In the genomic region with DNA sequence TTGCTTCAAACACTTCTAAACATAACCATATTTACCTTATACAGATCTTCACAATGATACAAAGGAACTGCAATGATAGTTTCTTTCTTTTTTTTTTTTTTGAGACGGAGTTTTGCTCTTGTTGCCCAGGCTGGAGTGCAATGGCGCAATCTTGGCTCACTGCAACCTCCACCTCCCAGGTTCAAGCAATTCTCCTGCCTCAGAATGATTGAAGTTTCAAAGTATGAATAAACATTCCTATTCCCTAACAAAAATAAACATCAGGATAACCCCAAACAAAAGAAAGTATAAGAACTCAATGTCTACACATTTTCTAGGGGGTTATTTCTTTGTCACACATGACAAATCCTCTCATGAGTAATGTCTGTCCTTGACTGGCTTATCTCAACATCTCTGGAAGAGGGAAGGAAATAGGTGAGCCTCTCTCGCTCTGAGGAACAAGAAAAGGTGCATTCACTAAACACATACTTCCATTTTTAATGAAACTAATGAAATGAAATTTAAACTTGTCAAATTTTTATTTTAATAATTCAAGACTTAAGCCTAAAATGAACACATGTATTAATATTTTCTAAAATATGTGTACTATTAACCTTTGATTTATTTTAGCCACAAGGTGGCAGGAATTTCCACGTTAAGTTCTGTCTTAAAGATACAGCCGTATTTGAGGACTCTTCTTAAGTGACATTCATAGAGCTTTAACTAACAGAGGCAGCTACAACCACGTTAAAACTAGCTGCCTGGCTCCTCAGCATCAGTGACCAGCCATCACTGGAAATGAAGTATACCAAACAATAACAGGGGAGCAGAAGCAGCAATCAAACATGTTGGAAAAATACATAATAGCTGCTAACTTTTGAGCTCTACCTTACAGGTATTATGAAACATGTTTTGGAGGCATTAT, we compare ENCODE assay signal across 9 cellular contexts. TPM values are rescaled to one million over a fixed set of nuclear protein-coding genes. Genes with fewer than 3 reads are reported as not detected.
DNase-seq lines count a peak whose midpoint lies in the region; ATAC-seq and TF ChIP-seq lines count a peak whose summit lies in the region.
"Had no signal": no experiment of that assay in that cellular context is flagged by ENCODE, and none has a peak within 500 bp of the region (broad histone marks: within the 10 kb centered on the region; RNA-seq: fewer than 3 reads in every experiment).

No MANE protein-coding gene starts in this region.

- H3K4me1 Mint-ChIP-seq in activated CD4-positive, alpha-beta T cell treated with anti-CD3 and anti-CD28 coated beads, Interleukin-2, amount 10 ng/mL, durations not matched to agents 24 days and 14 days: peaks cover 25% of the 10 kb centered on the region
- H3K4me1 Mint-ChIP-seq: central memory CD8-positive, alpha-beta T cell had no signal

- no peaks in the 10 kb centered on the region for H3K27me3 ChIP-seq in RWPE2 (ENCODE audit: insufficient read depth, poor library complexity, severe bottlenecking)

- TF ChIP-seq CTCF in RWPE2 (IDR thresholded peaks at IDR 0.05; ENCODE audit: poor library complexity, severe bottlenecking): peak; percentile 78

- H3K27me3 Mint-ChIP-seq in activated CD4-positive, alpha-beta T cell treated with anti-CD3 and anti-CD28 coated beads, Interleukin-2, amount 10 ng/mL, durations not matched to agents 24 days and 14 days: peaks cover 19% of the 10 kb centered on the region

- H3K4me3 Mint-ChIP-seq in activated CD4-positive, alpha-beta T cell treated with anti-CD3 and anti-CD28 coated beads, Interleukin-2, amount 10 ng/mL, durations not matched to agents 24 days and 14 days: peak overlapping the region; percentile 57
- H3K4me3 Mint-ChIP-seq: central memory CD8-positive, alpha-beta T cell had no signal

- no peak for DNase-seq in activated CD4-positive, alpha-beta T cell treated with anti-CD3 and anti-CD28 coated beads, Interleukin-2, amount 10 ng/mL, durations not matched to agents 24 days and 14 days
- no peak for DNase-seq in activated CD4-positive, alpha-beta T cell treated with anti-CD3 and anti-CD28 coated beads for 1 hour
- DNase-seq in RWPE2 (ENCODE audit: low spot score): no peak
- peak; percentile 46 for DNase-seq in glomerular visceral epithelial cell (ENCODE audit: extremely low spot score)
- DNase-seq in hippocampal formation (lab: John Stamatoyannopoulos, UW): no peak
- no peak for DNase-seq in left cardiac atrium

- intact Hi-C loops in activated CD4-positive, alpha-beta T cell treated with anti-CD3 and anti-CD28 coated beads, Interleukin-2, amount 10 ng/mL, durations not matched to agents 24 days and 14 days (cut with micrococcal nuclease): loop anchor here (1.0 to 5.0 kb wide), 10 partner anchors 16 to 660 kb away; a partner anchor contains a TSS
- intact Hi-C loops in left cardiac atrium (cut with DNase I): no loop called here

- no peaks in the 10 kb centered on the region for H3K9me3 Mint-ChIP-seq in activated CD4-positive, alpha-beta T cell treated with anti-CD3 and anti-CD28 coated beads, Interleukin-2, amount 10 ng/mL, durations not matched to agents 24 days and 14 days
- H3K9me3 Mint-ChIP-seq: central memory CD8-positive, alpha-beta T cell had no signal

- peak; percentile 65 for ATAC-seq in HG02870 (IDR thresholded peaks at IDR 0.05; ENCODE audit: unreplicated experiment)
- peak; percentile 92 for ATAC-seq in RWPE2 (ENCODE audit: low read depth)
- ATAC-seq in left cardiac atrium: no peak
- ATAC-seq in HG02970 (IDR thresholded peaks at IDR 0.05; ENCODE audit: low FRiP score, unreplicated experiment): no peak

- peak overlapping the region; percentile 76 for H3K27ac ChIP-seq in RWPE2 (ENCODE audit: poor library complexity, severe bottlenecking)

- H3K36me3 ChIP-seq in RWPE2 (ENCODE audit: low read depth): peaks cover 34% of the 10 kb centered on the region

- peak overlapping the region; percentile 80 for H3K27ac Mint-ChIP-seq in activated CD4-positive, alpha-beta T cell treated with anti-CD3 and anti-CD28 coated beads, Interleukin-2, amount 10 ng/mL, durations not matched to agents 24 days and 14 days

- no peaks in the 10 kb centered on the region for H3K9me3 ChIP-seq in RWPE2 (ENCODE audit: severe bottlenecking)

- H3K4me3 ChIP-seq in RWPE2 (ENCODE audit: severe bottlenecking): no peak overlapping the region

- peaks cover 17% of the 10 kb centered on the region for H3K4me1 ChIP-seq in RWPE2 (ENCODE audit: insufficient read depth, poor library complexity, severe bottlenecking)

- H3K36me3 Mint-ChIP-seq in activated CD4-positive, alpha-beta T cell treated with anti-CD3 and anti-CD28 coated beads, Interleukin-2, amount 10 ng/mL, durations not matched to agents 24 days and 14 days (ENCODE audit: low read depth): no peaks in the 10 kb centered on the region

RNA-seq across cellular contexts. Expression of a gene that starts 58.3 kb away (rescaled TPM):
- total RNA-seq in activated CD4-positive, alpha-beta T cell treated with anti-CD3 and anti-CD28 coated beads, Interleukin-2, amount 10 ng/mL, durations not matched to agents 24 days and 14 days: 92.8 and 98.8 TPM in 2 replicates
- total RNA-seq in left cardiac atrium: 10 to 100 TPM; 78.3 to 78.7 TPM

Comparison
In these comparisons a context has a peak if more than half of its experiments do, and no peak if none do; other contexts are left out.
1. ATAC-seq: peak in HG02870 (single experiment) and RWPE2 (single experiment); none in left cardiac atrium (0 of 2) and HG02970 (single experiment).